1 cellular context compared by ENCODE assay signal in genomic region chr3:57646723-57647122, GRCh38.
TF ChIP-seq lines count a peak whose summit lies in the region.

No MANE protein-coding gene starts in this region.

TF ChIP-seq in H1, 55 proteins besides CTCF, POLR2A, EP300 and RAD21:
- no peak for TF ChIP-seq TEAD4 (IDR thresholded peaks at IDR 0.05; ENCODE audit: low read depth, low read length)
- TF ChIP-seq RBBP5 (IDR thresholded peaks at IDR 0.05; ENCODE audit: borderline replicate concordance, low read depth, low read length): no peak
